ENCODE assay signal across 24 cellular contexts in genomic region chr4:116639070-116639577, GRCh38.
"Had no signal": no experiment of that assay in that cellular context is flagged by ENCODE, and none has a peak within 500 bp of the region (broad histone marks: within the 10 kb centered on the region; RNA-seq: fewer than 3 reads in every experiment).

No MANE protein-coding gene starts in this region.

- H3K27me3 ChIP-seq: adrenal gland, body of pancreas, dorsolateral prefrontal cortex, left lung, right lobe of liver, testis, transverse colon had no signal

- H3K4me3 ChIP-seq: adrenal gland, body of pancreas, coronary artery, dorsolateral prefrontal cortex, left lung, lower lobe of right lung, right lobe of liver, testis, transverse colon had no signal

- H3K36me3 ChIP-seq: adrenal gland, left lung, lower lobe of right lung, right lobe of liver, transverse colon had no signal

- DNase-seq: activated CD4-positive, alpha-beta T cell treated with anti-CD3 and anti-CD28 coated beads for 4 hours; activated CD4-positive, alpha-beta T cell treated with anti-CD3 and anti-CD28 coated beads, Interleukin-2, amount 50 U/mL, for 4 hours; activated CD4-positive, CD25-positive, alpha-beta regulatory T cell; activated effector memory CD4-positive, alpha-beta T cell treated with Interleukin-2 at 50 U/mL for 16 hours; activated naive CD4-positive, alpha-beta T cell treated with Interleukin-2 at 50 U/mL for 16 hours; activated T-cell treated with anti-CD3 and anti-CD28 coated beads for 4 hours; activated T-cell treated with anti-CD3 and anti-CD28 coated beads, Interleukin-2, amount 50 U/mL, for 72 hours; adrenal gland; aorta; body of pancreas; cerebellar nuclear complex; dorsolateral prefrontal cortex; effector memory CD4-positive, alpha-beta T cell; left lung; lower lobe of right lung; right lobe of liver; stimulated activated CD4-positive, alpha-beta T cell treated with anti-CD3 and anti-CD28 coated beads, Interleukin-2, amount 100 ng/mL, for 48 hours; stimulated activated naive CD8-positive, alpha-beta T cell treated with anti-CD3 and anti-CD28 coated beads, Interleukin-15, Interleukin-2, amounts not matched to agents 100 U/mL and 50 U/mL, for 24 hours; testis; transverse colon had no signal

- H3K36me3 Mint-ChIP-seq: activated naive CD8-positive, alpha-beta T cell; natural killer cell treated with Interleukin-12 subunit alpha and Interleukin-12 subunit beta and Interleukin-15 and Interleukin-18, amount 100 ng/mL, for 72 hours had no signal

- H3K27me3 Mint-ChIP-seq: activated naive CD8-positive, alpha-beta T cell; natural killer cell treated with Interleukin-12 subunit alpha and Interleukin-12 subunit beta and Interleukin-15 and Interleukin-18, amount 100 ng/mL, for 72 hours had no signal

- H3K9me3 Mint-ChIP-seq: activated T-cell treated with anti-CD3 and anti-CD28 coated beads, Interleukin-2, amount 50 U/mL, for 72 hours; natural killer cell treated with Interleukin-12 subunit alpha and Interleukin-12 subunit beta and Interleukin-15 and Interleukin-18, amount 100 ng/mL, for 72 hours; T-helper 2 cell treated with Interferon-gamma antibody and Interleukin-4, amounts not matched to agents 5 μg/mL and 100 μg/mL, for 36 hours had no signal

- ATAC-seq: activated T-cell treated with anti-CD3 and anti-CD28 coated beads, Interleukin-2, amount 50 U/mL, for 72 hours; body of pancreas; left lung; lower lobe of right lung; natural killer cell treated with Interleukin-12 subunit alpha and Interleukin-12 subunit beta and Interleukin-15 and Interleukin-18, amount 100 ng/mL, for 72 hours; right lobe of liver; stimulated activated naive CD8-positive, alpha-beta T cell treated with anti-CD3 and anti-CD28 coated beads, Interleukin-15, Interleukin-2, amounts not matched to agents 100 U/mL and 50 U/mL, for 24 hours had no signal

- H3K9me3 ChIP-seq: adrenal gland, body of pancreas, left lung, lower lobe of right lung, right lobe of liver, testis, transverse colon had no signal

- H3K27ac ChIP-seq: adrenal gland, body of pancreas, coronary artery, dorsolateral prefrontal cortex, left lung, lower lobe of right lung, right lobe of liver, testis, transverse colon had no signal

- H3K27ac Mint-ChIP-seq: activated naive CD8-positive, alpha-beta T cell; activated T-cell treated with anti-CD3 and anti-CD28 coated beads, Interleukin-2, amount 50 U/mL, for 72 hours; natural killer cell treated with Interleukin-12 subunit alpha and Interleukin-12 subunit beta and Interleukin-15 and Interleukin-18, amount 100 ng/mL, for 72 hours; T-helper 2 cell treated with Interferon-gamma antibody and Interleukin-4, amounts not matched to agents 5 μg/mL and 100 μg/mL, for 36 hours had no signal

- H3K4me1 ChIP-seq: adrenal gland, body of pancreas, left lung, lower lobe of right lung, right lobe of liver, testis, transverse colon had no signal

- H3K4me3 Mint-ChIP-seq: activated naive CD8-positive, alpha-beta T cell; activated T-cell treated with anti-CD3 and anti-CD28 coated beads, Interleukin-2, amount 50 U/mL, for 72 hours; natural killer cell treated with Interleukin-12 subunit alpha and Interleukin-12 subunit beta and Interleukin-15 and Interleukin-18, amount 100 ng/mL, for 72 hours; T-helper 2 cell treated with Interferon-gamma antibody and Interleukin-4, amounts not matched to agents 5 μg/mL and 100 μg/mL, for 36 hours had no signal
